In genomic region chr4:125833-126232, GRCh38 we compare ENCODE assay signal across 8 cellular contexts. TPM values are rescaled to one million over a fixed set of nuclear protein-coding genes. Genes with fewer than 3 reads are reported as not detected.
DNase-seq lines count a peak whose midpoint lies in the region; ATAC-seq lines count a peak whose summit lies in the region.

No MANE protein-coding gene starts in this region.

- no peak for ATAC-seq in activated T-helper 17 cell treated with anti-CD3 and anti-CD28 coated beads, Interleukin-2, amount 50 U/mL, for 72 hours (replicated peaks)
- no peak for ATAC-seq in HG02763 (IDR thresholded peaks at IDR 0.05; ENCODE audit: unreplicated experiment)
- ATAC-seq in GM19328 (IDR thresholded peaks at IDR 0.05; ENCODE audit: unreplicated experiment): no peak
- no peak for ATAC-seq in HG02938 (IDR thresholded peaks at IDR 0.05; ENCODE audit: unreplicated experiment)

- peaks cover 11% of the 10 kb centered on the region for H3K36me3 ChIP-seq in iPS-15b (ENCODE audit: control insufficient read depth, insufficient read depth, low read length)
- peaks cover 8 to 16% of the 10 kb centered on the region in 2 donors for H3K36me3 ChIP-seq in stomach smooth muscle (ENCODE audit: control insufficient read depth in 2 of 2, insufficient read depth in 2 of 2, low read length in 2 of 2)

- H3K36me3 Mint-ChIP-seq in activated T-helper 17 cell treated with anti-CD3 and anti-CD28 coated beads, Interleukin-2, amount 50 U/mL, for 72 hours (ENCODE audit: low read depth): peaks cover 37% of the 10 kb centered on the region

- H3K27me3 ChIP-seq in iPS-15b (ENCODE audit: control insufficient read depth, insufficient read depth, low read length) (no peaks in the 10 kb centered on the region), stomach smooth muscle (ENCODE audit: control insufficient read depth in 1 of 2, insufficient read depth in 2 of 2, low read length in 2 of 2) (no peaks in the 10 kb centered on the region)

- H3K4me1 Mint-ChIP-seq in activated T-helper 17 cell treated with anti-CD3 and anti-CD28 coated beads, Interleukin-2, amount 50 U/mL, for 72 hours: peaks cover 11% of the 10 kb centered on the region

- H3K9ac ChIP-seq in iPS-15b (ENCODE audit: low read depth, low read length): peak overlapping the region; percentile 38
- H3K9ac ChIP-seq in stomach smooth muscle (ENCODE audit: low read length in 2 of 2): peak overlapping the region; percentile 89 to 93

- H3K9me3 ChIP-seq in iPS-15b (ENCODE audit: control insufficient read depth, insufficient read depth, low read length) (no peaks in the 10 kb centered on the region), stomach smooth muscle (ENCODE audit: control insufficient read depth in 2 of 2, low read length in 2 of 2) (no peaks in the 10 kb centered on the region)

- H3K4me3 Mint-ChIP-seq in activated T-helper 17 cell treated with anti-CD3 and anti-CD28 coated beads, Interleukin-2, amount 50 U/mL, for 72 hours: peak overlapping the region; percentile 75

- no peaks in the 10 kb centered on the region for H3K27me3 Mint-ChIP-seq in activated T-helper 17 cell treated with anti-CD3 and anti-CD28 coated beads, Interleukin-2, amount 50 U/mL, for 72 hours

- DNase-seq in activated CD4-positive, alpha-beta T cell treated with anti-CD3 and anti-CD28 coated beads for 48 hours: peak; percentile 36
- DNase-seq in activated CD4-positive, alpha-beta T cell treated with anti-CD3 and anti-CD28 coated beads, Interleukin-2, amount 50 U/mL, for 1 hour: no peak

- H3K27ac Mint-ChIP-seq in activated T-helper 17 cell treated with anti-CD3 and anti-CD28 coated beads, Interleukin-2, amount 50 U/mL, for 72 hours: no peak overlapping the region

- H3K4me3 ChIP-seq in iPS-15b (ENCODE audit: low read depth, low read length) (peak overlapping the region; percentile 99), stomach smooth muscle (ENCODE audit: low read length in 2 of 2) (peak overlapping the region; percentile 96 to 97)

- peaks cover 2% of the 10 kb centered on the region for H3K4me1 ChIP-seq in iPS-15b (ENCODE audit: control insufficient read depth, insufficient read depth, low read length)
- H3K4me1 ChIP-seq in stomach smooth muscle (ENCODE audit: control insufficient read depth, insufficient read depth, low read length): peaks cover 9% of the 10 kb centered on the region

- H3K9me3 Mint-ChIP-seq in activated T-helper 17 cell treated with anti-CD3 and anti-CD28 coated beads, Interleukin-2, amount 50 U/mL, for 72 hours: peaks cover 4% of the 10 kb centered on the region

- H3K27ac ChIP-seq in stomach smooth muscle (ENCODE audit: low read length): peak overlapping the region; percentile 85

RNA-seq across cellular contexts. Expression of gene ZNF718, which starts 1.5 kb away (rescaled TPM):
- 1 to 10 TPM; 1.7 to 6.8 TPM for total RNA-seq in activated T-helper 17 cell treated with anti-CD3 and anti-CD28 coated beads, Interleukin-2, amount 50 U/mL, for 72 hours
